ENCODE assay signal across 29 cellular contexts in the genomic region with DNA sequence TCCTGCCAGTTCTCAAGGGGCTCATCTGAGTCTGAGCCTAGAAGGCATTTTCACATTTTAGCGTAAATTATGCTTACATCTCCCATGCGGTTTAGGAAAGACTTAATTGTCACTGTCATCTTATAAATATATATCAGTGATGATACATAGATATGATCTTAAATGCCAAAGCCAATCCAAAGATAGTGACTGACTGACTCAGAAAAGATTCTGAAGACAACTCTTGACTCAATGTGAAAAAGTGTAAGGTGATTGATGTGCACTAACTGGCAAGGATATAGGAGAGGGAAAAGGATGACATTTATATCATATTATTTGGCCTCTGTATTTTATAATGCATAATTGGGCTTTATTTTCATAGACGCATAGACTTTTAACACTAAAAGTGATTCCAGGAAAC.
"Had no signal": no experiment of that assay in that cellular context is flagged by ENCODE, and none has a peak within 500 bp of the region (broad histone marks: within the 10 kb centered on the region; RNA-seq: fewer than 3 reads in every experiment).

No MANE protein-coding gene starts in this region.

- H3K36me3 Mint-ChIP-seq: immature natural killer cell, mesothelial cell of epicardium, naive B cell had no signal

- H3K27ac Mint-ChIP-seq: activated naive CD8-positive, alpha-beta T cell treated with anti-CD3 and anti-CD28 coated beads, Interleukin-2, amount 10 ng/mL, durations not matched to agents 7 days and 5 days; dendritic cell treated with granulocyte-macrophage colony-stimulating factor and Interleukin-4, amounts not matched to agents 40 ng/mL and 50 ng/mL, for 4 days; endodermal cell; immature natural killer cell; mesothelial cell of epicardium; naive B cell; nephron progenitor cell; T-helper 17 cell had no signal

- H3K36me3 ChIP-seq: breast epithelium, heart left ventricle, right atrium auricular region, transverse colon, WERI-Rb-1 had no signal

- H3K4me3 ChIP-seq: breast epithelium, heart left ventricle, right atrium auricular region, SK-N-MC, testis, transverse colon had no signal

- DNase-seq: activated CD4-positive, alpha-beta T cell treated with anti-CD3 and anti-CD28 coated beads for 1 hour; activated CD4-positive, alpha-beta T cell treated with anti-CD3 and anti-CD28 coated beads, Interleukin-2, amount 50 U/mL, for 1 hour; activated CD8-positive, alpha-beta memory T cell treated with anti-CD3 and anti-CD28 coated beads for 24 hours; activated naive CD4-positive, alpha-beta T cell treated with Interleukin-2 at 50 U/mL for 16 hours; activated naive CD8-positive, alpha-beta T cell treated with anti-CD3 and anti-CD28 coated beads, Interleukin-2, amount 10 ng/mL, durations not matched to agents 7 days and 5 days; activated T-cell treated with anti-CD3 and anti-CD28 coated beads, Interleukin-2, amount 50 U/mL, for 1 hour; central memory CD4-positive, alpha-beta T cell; endodermal cell; heart left ventricle; hypothalamus; immature natural killer cell; kidney; naive B cell; nephron progenitor cell; occipital lobe; stimulated activated CD4-positive, alpha-beta T cell treated with anti-CD3 and anti-CD28 coated beads, Interleukin-15, amount 100 ng/mL, for 24 hours; stimulated activated CD4-positive, alpha-beta T cell treated with anti-CD3 and anti-CD28 coated beads, Interleukin-2, amount 100 ng/mL, for 24 hours; T-helper 17 cell; T1000; testis; transverse colon; WERI-Rb-1 had no signal

- H3K4me1 Mint-ChIP-seq: immature natural killer cell, nephron progenitor cell had no signal

- H3K27ac ChIP-seq: breast epithelium, foreskin keratinocyte, heart left ventricle, right atrium auricular region, SK-N-MC, testis, transverse colon, WERI-Rb-1 had no signal

- H3K4me1 ChIP-seq: breast epithelium, foreskin keratinocyte, heart left ventricle, right atrium auricular region, testis, transverse colon had no signal

- H3K27me3 ChIP-seq: breast epithelium, foreskin keratinocyte, heart left ventricle, right atrium auricular region, testis, transverse colon had no signal

- H3K9me3 ChIP-seq: breast epithelium, heart left ventricle, right atrium auricular region, testis, transverse colon had no signal

- H3K27me3 Mint-ChIP-seq: activated naive CD8-positive, alpha-beta T cell treated with anti-CD3 and anti-CD28 coated beads, Interleukin-2, amount 10 ng/mL, durations not matched to agents 7 days and 5 days; dendritic cell treated with granulocyte-macrophage colony-stimulating factor and Interleukin-4, amounts not matched to agents 40 ng/mL and 50 ng/mL, for 4 days; naive B cell; T-helper 17 cell had no signal

- ATAC-seq: esophagus mucosa, heart left ventricle, T-helper 17 cell had no signal

- H3K4me3 Mint-ChIP-seq: activated naive CD8-positive, alpha-beta T cell treated with anti-CD3 and anti-CD28 coated beads, Interleukin-2, amount 10 ng/mL, durations not matched to agents 7 days and 5 days; dendritic cell treated with granulocyte-macrophage colony-stimulating factor and Interleukin-4, amounts not matched to agents 40 ng/mL and 50 ng/mL, for 4 days; endodermal cell; immature natural killer cell; mesothelial cell of epicardium; naive B cell; nephron progenitor cell; T-helper 17 cell had no signal

- H3K9me3 Mint-ChIP-seq: dendritic cell treated with granulocyte-macrophage colony-stimulating factor and Interleukin-4, amounts not matched to agents 40 ng/mL and 50 ng/mL, for 4 days; endodermal cell; mesothelial cell of epicardium; naive B cell; nephron progenitor cell had no signal
